In the genomic region with DNA sequence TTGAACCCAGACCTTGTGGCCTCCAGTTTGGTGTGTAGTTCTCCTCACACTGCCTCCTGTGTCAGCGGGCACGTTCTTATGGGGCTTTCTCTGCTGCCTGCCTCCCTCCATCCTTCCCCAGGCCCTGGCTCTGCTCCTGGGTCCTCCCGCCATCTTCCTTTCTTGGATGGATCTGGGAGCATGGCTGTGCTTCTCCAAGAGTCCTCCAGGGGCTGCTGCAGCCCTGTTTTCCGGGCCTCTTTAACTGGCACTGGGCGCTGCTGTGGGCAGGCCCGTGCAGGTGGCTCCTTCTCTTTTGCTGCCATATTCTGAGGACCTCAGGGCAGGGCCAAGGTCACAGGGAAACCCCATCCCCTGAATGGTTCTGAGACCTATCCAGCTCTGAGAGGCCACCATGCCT, we compare ENCODE assay signal across 12 cellular contexts. TPM values are rescaled to one million over a fixed set of nuclear protein-coding genes. Genes with fewer than 3 reads are reported as not detected.
A peak's percentile ranks its signal among the peaks of the same experiment; 100 is the strongest.
DNase-seq lines count a peak whose midpoint lies in the region; ATAC-seq and TF ChIP-seq lines count a peak whose summit lies in the region.
"Had no signal": no experiment of that assay in that cellular context is flagged by ENCODE, and none has a peak within 500 bp of the region (broad histone marks: within the 10 kb centered on the region; RNA-seq: fewer than 3 reads in every experiment).

No MANE protein-coding gene starts in this region.

- TF ChIP-seq CTCF in C4-2B (conservative IDR thresholded peaks at IDR 0.05) (peak; percentile 2; the same call in 1 of the 2 replicates), Panc1 (IDR thresholded peaks at IDR 0.05) (peak; percentile 31), foreskin keratinocyte (conservative IDR thresholded peaks at IDR 0.05) (peak; percentile 61)

- in situ Hi-C loops in Panc1 (cut with HindIII; ENCODE audit: low pct_unique_long_range_greater_than_20kb, low sequenced_read_pairs) = no loop called here

- H3K27ac ChIP-seq in C4-2B (no peak overlapping the region), Panc1 (ENCODE audit: low read length) (no peak overlapping the region), foreskin keratinocyte (no peak overlapping the region)
- H3K27ac ChIP-seq: HL-60 had no signal

- H3K4me3 ChIP-seq in H7 (ENCODE audit: insufficient read depth, low read depth, low read length) (no peak overlapping the region), Panc1 (ENCODE audit: low read depth in 2 of 2, low read length in 2 of 2) (no peak overlapping the region)

- H3K27me3 ChIP-seq in H7 (ENCODE audit: control insufficient read depth, insufficient read depth, low read length) (no peaks in the 10 kb centered on the region), Panc1 (ENCODE audit: control insufficient read depth, insufficient read depth, low read length) (no peaks in the 10 kb centered on the region), foreskin keratinocyte (no peaks in the 10 kb centered on the region)

- CTCF ChIA-PET in Panc1 (lab: Charles Lee) = interaction anchor here (1.0 kb wide), 1 partner anchor 128 kb away, joined by 4 read pairs; no protein-coding TSS in a partner anchor

- H3K27ac Mint-ChIP-seq in stimulated activated naive CD8-positive, alpha-beta T cell treated with anti-CD3 and anti-CD28 coated beads, Interleukin-15, amount 100 ng/mL, for 72 hours = no peak overlapping the region
- H3K27ac Mint-ChIP-seq in effector memory CD8-positive, alpha-beta T cell = no peak overlapping the region

- H3K36me3 Mint-ChIP-seq in effector memory CD8-positive, alpha-beta T cell (ENCODE audit: insufficient read depth) = peaks cover 4% of the 10 kb centered on the region

- BruUV-seq in Panc1 (replicated peaks; lab: Mats Ljungman, UMichigan) = no TSS peak

- H3K4me1 ChIP-seq in Panc1 (ENCODE audit: control insufficient read depth, insufficient read depth, low read length) (no peaks in the 10 kb centered on the region), foreskin keratinocyte (peaks cover 4% of the 10 kb centered on the region)

- H3K27me3 Mint-ChIP-seq in stimulated activated naive CD8-positive, alpha-beta T cell treated with anti-CD3 and anti-CD28 coated beads, Interleukin-15, amount 100 ng/mL, for 72 hours = peaks cover 33% of the 10 kb centered on the region
- H3K27me3 Mint-ChIP-seq in effector memory CD8-positive, alpha-beta T cell = peaks cover 13 to 58% of the 10 kb centered on the region in 2 donors

- no peak overlapping the region for H3K4me3 Mint-ChIP-seq in stimulated activated naive CD8-positive, alpha-beta T cell treated with anti-CD3 and anti-CD28 coated beads, Interleukin-15, amount 100 ng/mL, for 72 hours
- no peak overlapping the region for H3K4me3 Mint-ChIP-seq in effector memory CD8-positive, alpha-beta T cell

- H3K4me1 Mint-ChIP-seq in stimulated activated naive CD8-positive, alpha-beta T cell treated with anti-CD3 and anti-CD28 coated beads, Interleukin-15, amount 100 ng/mL, for 72 hours = peaks cover 25% of the 10 kb centered on the region
- H3K4me1 Mint-ChIP-seq in effector memory CD8-positive, alpha-beta T cell (ENCODE audit: low read depth in 2 of 2) = peaks cover 0 to 5% of the 10 kb centered on the region in 2 donors

- no peaks in the 10 kb centered on the region for H3K36me3 ChIP-seq in H7 (replicated peaks; ENCODE audit: control insufficient read depth, insufficient read depth, low read length)
- no peaks in the 10 kb centered on the region for H3K36me3 ChIP-seq in Panc1 (ENCODE audit: control insufficient read depth, insufficient read depth, low read length)

- POLR2A ChIA-PET in Panc1 (lab: Charles Lee) = interaction anchor here (0.6 kb wide), 1 partner anchor 266 kb away, joined by 4 read pairs; no protein-coding TSS in a partner anchor

- DNase-seq in H7 (peak; percentile 55), Panc1 (ENCODE audit: low read depth, low spot score) (no peak), foreskin keratinocyte (no peak), mesenteric fat pad (ENCODE audit: low spot score) (no peak), NCI-H1092 treated with DMSO at 0.1 percent for 48 hours (lab: John Stamatoyannopoulos, UW) (no peak)
- DNase-seq in stimulated activated naive CD8-positive, alpha-beta T cell treated with anti-CD3 and anti-CD28 coated beads, Interleukin-15, amount 100 ng/mL, for 72 hours = no peak
- DNase-seq in effector memory CD8-positive, alpha-beta T cell = no peak
- DNase-seq: NCI-H2029 treated with DMSO at 0.1 percent for 48 hours; stimulated activated CD4-positive, alpha-beta T cell treated with anti-CD3 and anti-CD28 coated beads, Interleukin-12 subunit alpha, Interleukin-12 subunit beta, amount 100 ng/mL, for 4 hours had no signal

- H3K9me3 ChIP-seq in Panc1 (ENCODE audit: control insufficient read depth, insufficient read depth, low read depth, low read length) = no peaks in the 10 kb centered on the region

- ATAC-seq in Panc1 (peak; percentile 41; the same call in 1 of the 2 replicates), foreskin keratinocyte (peak; percentile 59)
- no peak for ATAC-seq in stimulated activated naive CD8-positive, alpha-beta T cell treated with anti-CD3 and anti-CD28 coated beads, Interleukin-15, amount 100 ng/mL, for 72 hours
- no peak for ATAC-seq in effector memory CD8-positive, alpha-beta T cell (replicated peaks)

- peaks cover 7 to 9% of the 10 kb centered on the region in 2 donors for H3K9me3 Mint-ChIP-seq in stimulated activated naive CD8-positive, alpha-beta T cell treated with anti-CD3 and anti-CD28 coated beads, Interleukin-15, amount 100 ng/mL, for 72 hours
- peaks cover 0 to 2% of the 10 kb centered on the region in 2 donors for H3K9me3 Mint-ChIP-seq in effector memory CD8-positive, alpha-beta T cell

- intact Hi-C loops in Panc1 (cut with micrococcal nuclease; ENCODE audit: unreplicated experiment) = loop anchor here (1.0 kb wide), 1 partner anchor 128 kb away; no protein-coding TSS in a partner anchor

RNA-seq across cellular contexts. Expression of a gene that starts 17.8 kb away (rescaled TPM):
- total RNA-seq in H7 (2014; rRNA removed; shearing (Covaris generic)) = 9.6 and 12.7 TPM in 2 replicates
- total RNA-seq in Panc1 (2021; ENCODE audit: unreplicated experiment) (23.0 TPM), foreskin keratinocyte (5.7 and 9.6 TPM in 2 replicates), mesenteric fat pad (21.1 TPM)
- 44.6 TPM for polyA plus RNA-seq in Panc1 (2012; ENCODE audit: insufficient read length)
- polyA plus RNA-seq in foreskin keratinocyte = 6.6 and 8.4 TPM in 2 replicates
- total RNA-seq: H4 had no signal

Comparison
In these comparisons a context has a peak if more than half of its experiments do, and no peak if none do; other contexts are left out.
1. CTCF ChIP-seq: peak in every context shown above with its lines; median percentile 61 in foreskin keratinocyte; 31 in Panc1; 2 in C4-2B.
2. ATAC-seq: peak in Panc1 (single experiment) and foreskin keratinocyte (single experiment); none in stimulated activated naive CD8-positive, alpha-beta T cell treated with anti-CD3 and anti-CD28 coated beads, Interleukin-15, amount 100 ng/mL, for 72 hours (single experiment) and effector memory CD8-positive, alpha-beta T cell (single experiment).